Comparison of ENCODE assay signal across 25 cellular contexts in genomic region chr1:16484931-16485330, GRCh38. TPM values are rescaled to one million over a fixed set of nuclear protein-coding genes. Genes with fewer than 3 reads are reported as not detected.
DNase-seq lines count a peak whose midpoint lies in the region; ATAC-seq, FAIRE-seq and TF ChIP-seq lines count a peak whose summit lies in the region.
"Had no signal": no experiment of that assay in that cellular context is flagged by ENCODE, and none has a peak within 500 bp of the region (broad histone marks: within the 10 kb centered on the region; RNA-seq: fewer than 3 reads in every experiment).

No MANE protein-coding gene starts in this region.

- no peak for FAIRE-seq in kidney (lab: Jason Lieb, UNC)
- FAIRE-seq: GM12892, GM18507, H54, HepG2 had no signal

- no peak overlapping the region for H3K4me3 ChIP-seq in H7 (ENCODE audit: insufficient read depth, low read depth, low read length)
- H3K4me3 ChIP-seq in kidney (ENCODE audit: low read length in 2 of 2) = no peak overlapping the region
- H3K4me3 ChIP-seq: BLaER1, GM23338 had no signal

- peaks cover 31% of the 10 kb centered on the region for H3K36me3 Mint-ChIP-seq in effector memory CD8-positive, alpha-beta T cell (ENCODE audit: insufficient read depth)
- H3K36me3 Mint-ChIP-seq in progenitor cell of endocrine pancreas (ENCODE audit: insufficient read depth) = peaks cover 17% of the 10 kb centered on the region

- intact Hi-C loops in kidney (cut with DNase I) = no loop called here

- ATAC-seq in effector memory CD8-positive, alpha-beta T cell (replicated peaks) = no peak
- ATAC-seq in SK-N-SH treated with all-trans-retinoic acid at 6 μM for 48 hours = no peak; the same call in 2 of the 3 replicates
- ATAC-seq: HCT116 had no signal

- no peaks in the 10 kb centered on the region for H3K9me3 ChIP-seq in kidney (ENCODE audit: control insufficient read depth in 1 of 2, low read length in 2 of 2)
- H3K9me3 ChIP-seq: BLaER1 had no signal

- H3K4me1 ChIP-seq in kidney (ENCODE audit: control insufficient read depth in 1 of 2, insufficient read depth in 1 of 2, low read depth in 1 of 2, low read length in 2 of 2) = no peaks in the 10 kb centered on the region
- H3K4me1 ChIP-seq: BLaER1 had no signal

- peak overlapping the region; percentile 62 to 75 for H3K27ac Mint-ChIP-seq in effector memory CD8-positive, alpha-beta T cell
- H3K27ac Mint-ChIP-seq in progenitor cell of endocrine pancreas = peak overlapping the region; percentile 73
- H3K27ac Mint-ChIP-seq: CD14-positive monocyte; CD4-positive, alpha-beta memory T cell; GM23338; HFFc6 had no signal

- no peak overlapping the region for H3K4me3 Mint-ChIP-seq in effector memory CD8-positive, alpha-beta T cell
- no peak overlapping the region for H3K4me3 Mint-ChIP-seq in progenitor cell of endocrine pancreas (ENCODE audit: low read depth)
- H3K4me3 Mint-ChIP-seq: CD14-positive monocyte; CD4-positive, alpha-beta memory T cell; GM23338; HFFc6 had no signal

- no peaks in the 10 kb centered on the region for H3K27me3 Mint-ChIP-seq in effector memory CD8-positive, alpha-beta T cell
- no peaks in the 10 kb centered on the region for H3K27me3 Mint-ChIP-seq in progenitor cell of endocrine pancreas
- H3K27me3 Mint-ChIP-seq: CD4-positive, alpha-beta memory T cell had no signal

- no peak overlapping the region for H3K27ac ChIP-seq in kidney (ENCODE audit: low read depth in 2 of 2, low read length in 2 of 2)
- H3K27ac ChIP-seq: BLaER1 had no signal

- H3K9me3 Mint-ChIP-seq in effector memory CD8-positive, alpha-beta T cell = no peaks in the 10 kb centered on the region
- H3K9me3 Mint-ChIP-seq in progenitor cell of endocrine pancreas (ENCODE audit: low read depth) = no peaks in the 10 kb centered on the region
- H3K9me3 Mint-ChIP-seq: CD4-positive, alpha-beta memory T cell; GM23338; HFFc6 had no signal

- no peaks in the 10 kb centered on the region for H3K27me3 ChIP-seq in H7 (ENCODE audit: control insufficient read depth, insufficient read depth, low read length)
- H3K27me3 ChIP-seq: BLaER1 had no signal

- H3K9ac ChIP-seq in kidney (ENCODE audit: low read length in 2 of 2) = no peak overlapping the region
- H3K9ac ChIP-seq: BLaER1 had no signal

- H3K36me3 ChIP-seq in H7 (replicated peaks; ENCODE audit: control insufficient read depth, insufficient read depth, low read length) = peaks cover 13% of the 10 kb centered on the region
- H3K36me3 ChIP-seq in kidney (ENCODE audit: control insufficient read depth in 1 of 2, insufficient read depth in 2 of 2, low read length in 2 of 2) = peaks cover 4 to 8% of the 10 kb centered on the region in 2 donors

- peak; percentile 56 for DNase-seq in activated effector memory CD4-positive, alpha-beta T cell treated with anti-CD3 and anti-CD28 coated beads, Interleukin-2, amount 50 U/mL, for 16 hours
- no peak for DNase-seq in activated effector memory CD4-positive, alpha-beta T cell treated with Interleukin-2 at 50 U/mL for 16 hours
- peak; percentile 22 for DNase-seq in H7
- DNase-seq in effector memory CD8-positive, alpha-beta T cell = no peak
- DNase-seq in progenitor cell of endocrine pancreas (ENCODE audit: low spot score, unreplicated experiment) = no peak
- no peak for DNase-seq in kidney
- DNase-seq in activated CD4-positive, alpha-beta T cell treated with anti-CD3 and anti-CD28 coated beads, Interleukin-2, amount 50 U/mL, for 48 hours = no peak
- DNase-seq: 8988T; CD4-positive, alpha-beta memory T cell; DMS153; DMS79; GDM1; HFFc6 had no signal

- TF ChIP-seq CTCF in progenitor cell of endocrine pancreas (IDR thresholded peaks at IDR 0.05; ENCODE audit: unreplicated experiment) = no peak
- TF ChIP-seq CTCF in kidney (IDR thresholded peaks at IDR 0.05; ENCODE audit: borderline replicate concordance, extremely low read depth, insufficient read depth) = no peak

- no peaks in the 10 kb centered on the region for H3K4me1 Mint-ChIP-seq in effector memory CD8-positive, alpha-beta T cell (ENCODE audit: low read depth in 2 of 2)
- H3K4me1 Mint-ChIP-seq in progenitor cell of endocrine pancreas (ENCODE audit: low read depth) = no peaks in the 10 kb centered on the region
- H3K4me1 Mint-ChIP-seq: CD14-positive monocyte, GM23338 had no signal

TF ChIP-seq in SK-N-SH treated with all-trans-retinoic acid at 6 μM for 48 hours, 23 proteins besides CTCF, POLR2A, EP300 and RAD21:
- TF ChIP-seq ISL1 (CRISPR knock-in tag; IDR thresholded peaks at IDR 0.05) (no peak), CSRNP3 (CRISPR knock-in tag; IDR thresholded peaks at IDR 0.05) (no peak), CREB5 (CRISPR knock-in tag; IDR thresholded peaks at IDR 0.05; ENCODE audit: low read depth) (no peak), BACH2 (CRISPR knock-in tag; IDR thresholded peaks at IDR 0.05; ENCODE audit: borderline replicate concordance) (no peak), ZC3H10 (CRISPR knock-in tag; IDR thresholded peaks at IDR 0.05) (no peak), POU6F1 (CRISPR knock-in tag; IDR thresholded peaks at IDR 0.05; ENCODE audit: borderline replicate concordance, low read depth) (no peak), GLIS3 (CRISPR knock-in tag; IDR thresholded peaks at IDR 0.05) (no peak), PPARA (CRISPR knock-in tag; IDR thresholded peaks at IDR 0.05; ENCODE audit: borderline replicate concordance) (no peak), PATZ1 (CRISPR knock-in tag; IDR thresholded peaks at IDR 0.05; ENCODE audit: borderline replicate concordance) (no peak), ZFP30 (CRISPR knock-in tag; IDR thresholded peaks at IDR 0.05) (no peak), RARB (CRISPR knock-in tag; IDR thresholded peaks at IDR 0.05) (no peak), ZNF565 (CRISPR knock-in tag; conservative IDR thresholded peaks at IDR 0.05; ENCODE audit: low read depth) (no peak)

RNA-seq across cellular contexts. Expression of gene RNU1-1, which starts 29.2 kb away (rescaled TPM):
- total RNA-seq in H7 (2014; rRNA removed; shearing (Covaris generic)) = under 0.01 TPM in 2 replicates
- total RNA-seq in progenitor cell of endocrine pancreas = 3,923 and 3,957 TPM in 2 replicates
- total RNA-seq in kidney = 8,605 TPM
- 26.8 TPM for polyA plus RNA-seq in kidney (ENCODE audit: insufficient read depth, low read depth, low replicate concordance)
- total RNA-seq: GM23338 had no signal
- polyA plus RNA-seq: AG04450; CD14-positive monocyte; CD4-positive, alpha-beta memory T cell; GM23338 had no signal

RNA-seq across cellular contexts. Expression of gene NECAP2, which starts 44.4 kb away (rescaled TPM):
- 69.5 and 80.0 TPM in 2 replicates for total RNA-seq in H7 (2014; rRNA removed; shearing (Covaris generic))
- total RNA-seq in progenitor cell of endocrine pancreas (43.2 and 44.8 TPM in 2 replicates), kidney (57.4 TPM)
- 49.9 TPM for polyA plus RNA-seq in kidney (ENCODE audit: insufficient read depth, low read depth, low replicate concordance)

RNA-seq across cellular contexts. Expression of gene SPATA21, which starts 47.7 kb away (rescaled TPM):
- 0.07 TPM in 1 of 2 replicates, not detected in the other for total RNA-seq in H7 (2014; rRNA removed; shearing (Covaris generic))
- total RNA-seq in progenitor cell of endocrine pancreas (not detected in 2 replicates), kidney (not detected)
- polyA plus RNA-seq in kidney (ENCODE audit: insufficient read depth, low read depth, low replicate concordance) = not detected
- total RNA-seq: A673; CD4-positive, alpha-beta memory T cell; Daoy had no signal
- polyA plus RNA-seq: CD14-positive monocyte; CD4-positive, alpha-beta memory T cell; GM23338 had no signal

Comparison
In these comparisons a context has a peak if more than half of its experiments do, and no peak if none do; other contexts are left out.
1. DNase-seq: peak in activated effector memory CD4-positive, alpha-beta T cell treated with anti-CD3 and anti-CD28 coated beads, Interleukin-2, amount 50 U/mL, for 16 hours (single experiment) and H7 (single experiment); none in activated effector memory CD4-positive, alpha-beta T cell treated with Interleukin-2 at 50 U/mL for 16 hours (single experiment), effector memory CD8-positive, alpha-beta T cell (0 of 3), progenitor cell of endocrine pancreas (single experiment), kidney (single experiment) and activated CD4-positive, alpha-beta T cell treated with anti-CD3 and anti-CD28 coated beads, Interleukin-2, amount 50 U/mL, for 48 hours (0 of 2).
2. RNA of gene RNU1-1, which starts 29.2 kb away (total RNA-seq): 8,605 TPM in kidney (single experiment) and 3,923 to 3,957 TPM in progenitor cell of endocrine pancreas; under 0.01 TPM in H7; every median in the first group is over 1,000 times any median in the second.